Comparison of ENCODE assay signal across 15 cellular contexts in the genomic region with DNA sequence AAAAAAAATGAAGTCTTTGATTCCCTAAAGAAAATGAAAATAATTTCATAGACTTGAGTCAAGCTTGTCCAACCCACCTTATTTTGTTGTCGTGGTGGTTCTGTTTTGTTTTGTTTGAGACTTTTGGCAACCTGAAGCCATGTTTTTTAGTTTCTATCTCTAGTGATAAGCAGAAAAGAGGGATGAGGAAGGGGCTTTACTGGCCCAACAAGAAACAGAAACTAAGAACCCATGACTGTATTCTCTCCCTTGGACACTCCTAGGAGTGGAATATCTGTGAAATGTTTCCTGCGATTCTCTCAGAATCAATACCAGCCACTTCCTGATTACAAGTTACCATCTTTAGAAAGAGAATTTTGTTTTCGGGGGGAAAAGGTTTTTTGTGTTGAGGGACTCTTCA.
DNase-seq lines count a peak whose midpoint lies in the region; ATAC-seq and TF ChIP-seq lines count a peak whose summit lies in the region.
"Had no signal": no experiment of that assay in that cellular context is flagged by ENCODE, and none has a peak within 500 bp of the region (broad histone marks: within the 10 kb centered on the region; RNA-seq: fewer than 3 reads in every experiment).

No MANE protein-coding gene starts in this region.

- H3K4me3 Mint-ChIP-seq in CD8-positive, alpha-beta T cell: peak overlapping the region; percentile 19
- H3K4me3 Mint-ChIP-seq in activated CD8-positive, alpha-beta T cell treated with anti-CD3 and anti-CD28 coated beads, Interleukin-2, amount 10 ng/mL, durations not matched to agents 7 days and 5 days: peak overlapping the region; percentile 29

- H3K36me3 Mint-ChIP-seq in CD8-positive, alpha-beta T cell: peaks cover 15% of the 10 kb centered on the region
- H3K36me3 Mint-ChIP-seq in activated CD8-positive, alpha-beta T cell treated with anti-CD3 and anti-CD28 coated beads, Interleukin-2, amount 10 ng/mL, durations not matched to agents 7 days and 5 days (ENCODE audit: low read depth): peaks cover 44% of the 10 kb centered on the region

- H3K27me3 Mint-ChIP-seq in CD8-positive, alpha-beta T cell (ENCODE audit: low read depth): no peaks in the 10 kb centered on the region
- no peaks in the 10 kb centered on the region for H3K27me3 Mint-ChIP-seq in activated CD8-positive, alpha-beta T cell treated with anti-CD3 and anti-CD28 coated beads, Interleukin-2, amount 10 ng/mL, durations not matched to agents 7 days and 5 days (ENCODE audit: low read depth)

- peak overlapping the region; percentile 15 for H3K4me2 ChIP-seq in fibroblast of lung (ENCODE audit: extremely low read depth, insufficient read depth, low read length)

- H3K9me3 ChIP-seq in AG04450 (ENCODE audit: control insufficient read depth, insufficient read depth, low read length): no peaks in the 10 kb centered on the region
- no peaks in the 10 kb centered on the region for H3K9me3 ChIP-seq in CD8-positive, alpha-beta T cell (ENCODE audit: low read length)
- H3K9me3 ChIP-seq in fibroblast of lung (ENCODE audit: control insufficient read depth, insufficient read depth, low read depth, low read length): no peaks in the 10 kb centered on the region
- H3K9me3 ChIP-seq: Caco-2, esophagus muscularis mucosa, left lung, upper lobe of left lung had no signal

- H3K27me3 ChIP-seq in AG04450 (ENCODE audit: control insufficient read depth, insufficient read depth, low read length) (no peaks in the 10 kb centered on the region), fibroblast of lung (ENCODE audit: control insufficient read depth, insufficient read depth, low read length) (no peaks in the 10 kb centered on the region)
- H3K27me3 ChIP-seq in CD8-positive, alpha-beta T cell (ENCODE audit: insufficient read depth, low read length): no peaks in the 10 kb centered on the region
- H3K27me3 ChIP-seq: esophagus muscularis mucosa, left lung, upper lobe of left lung had no signal

- ATAC-seq in CD8-positive, alpha-beta T cell: no peak
- ATAC-seq in activated CD8-positive, alpha-beta T cell treated with anti-CD3 and anti-CD28 coated beads, Interleukin-2, amount 10 ng/mL, durations not matched to agents 7 days and 5 days: peak; percentile 20
- no peak for ATAC-seq in HG02970 (IDR thresholded peaks at IDR 0.05; ENCODE audit: low FRiP score, unreplicated experiment)
- ATAC-seq in GM18858 (IDR thresholded peaks at IDR 0.05; ENCODE audit: unreplicated experiment): no peak

- H3K27ac Mint-ChIP-seq in CD8-positive, alpha-beta T cell: peak overlapping the region; percentile 38
- peak overlapping the region; percentile 65 for H3K27ac Mint-ChIP-seq in activated CD8-positive, alpha-beta T cell treated with anti-CD3 and anti-CD28 coated beads, Interleukin-2, amount 10 ng/mL, durations not matched to agents 7 days and 5 days

- TF ChIP-seq CTCF in AG04450 (IDR thresholded peaks at IDR 0.05; ENCODE audit: low read depth, low read length): no peak
- no peak for TF ChIP-seq CTCF in CD8-positive, alpha-beta T cell (IDR thresholded peaks at IDR 0.05)
- TF ChIP-seq CTCF in fibroblast of lung (conservative IDR thresholded peaks at IDR 0.05 in 1 of 2, IDR thresholded peaks at IDR 0.05 in 1 of 2; ENCODE audit: low read depth in 1 of 2, low read length in 2 of 2): no peak

- H3K27ac ChIP-seq in AG04450 (ENCODE audit: low read depth, low read length) (peak overlapping the region; percentile 59), fibroblast of lung (ENCODE audit: insufficient read depth, low read length) (peak overlapping the region; percentile 79)
- H3K27ac ChIP-seq in CD8-positive, alpha-beta T cell (ENCODE audit: low read depth, low read length): no peak overlapping the region
- H3K27ac ChIP-seq: upper lobe of left lung had no signal

- H3K9me3 Mint-ChIP-seq in CD8-positive, alpha-beta T cell: no peaks in the 10 kb centered on the region
- no peaks in the 10 kb centered on the region for H3K9me3 Mint-ChIP-seq in activated CD8-positive, alpha-beta T cell treated with anti-CD3 and anti-CD28 coated beads, Interleukin-2, amount 10 ng/mL, durations not matched to agents 7 days and 5 days (ENCODE audit: insufficient read depth)

- CTCF ChIA-PET in AG04450 (lab: Charles Lee): no interaction called here
- CTCF ChIA-PET in CD8-positive, alpha-beta T cell (lab: Charles Lee): no interaction called here
- CTCF ChIA-PET in activated CD8-positive, alpha-beta T cell treated with anti-CD3 and anti-CD28 coated beads, Interleukin-2, amount 10 ng/mL, durations not matched to agents 7 days and 5 days (lab: Charles Lee): no interaction called here

- H3K4me3 ChIP-seq in AG04450 (ENCODE audit: low read depth, low read length) (no peak overlapping the region), fibroblast of lung (replicated peaks in 1 of 4; ENCODE audit: control extremely low read depth in 1 of 4, insufficient read depth in 1 of 4, low read depth in 3 of 4, low read length in 4 of 4) (no peak overlapping the region)
- H3K4me3 ChIP-seq in CD8-positive, alpha-beta T cell (ENCODE audit: low read depth, low read length): no peak overlapping the region
- H3K4me3 ChIP-seq: esophagus muscularis mucosa, left lung, upper lobe of left lung had no signal

- peaks cover 20% of the 10 kb centered on the region for H3K4me1 ChIP-seq in CD8-positive, alpha-beta T cell (ENCODE audit: insufficient read depth, low read length)
- peaks cover 27% of the 10 kb centered on the region for H3K4me1 ChIP-seq in fibroblast of lung (ENCODE audit: control insufficient read depth, extremely low read depth, insufficient read depth, low read length)
- H3K4me1 ChIP-seq: Caco-2 had no signal

- peaks cover 36% of the 10 kb centered on the region for H3K79me2 ChIP-seq in fibroblast of lung (ENCODE audit: control insufficient read depth, insufficient read depth, low read length)

- no peak overlapping the region for H2AFZ ChIP-seq in fibroblast of lung (ENCODE audit: low read length)

- intact Hi-C loops in CD8-positive, alpha-beta T cell (cut with DNase I, micrococcal nuclease): no loop called here

- peaks cover 51% of the 10 kb centered on the region for H3K4me1 Mint-ChIP-seq in CD8-positive, alpha-beta T cell (ENCODE audit: low read depth)
- H3K4me1 Mint-ChIP-seq in activated CD8-positive, alpha-beta T cell treated with anti-CD3 and anti-CD28 coated beads, Interleukin-2, amount 10 ng/mL, durations not matched to agents 7 days and 5 days (ENCODE audit: low read depth): peaks cover 53% of the 10 kb centered on the region

- H3K36me3 ChIP-seq in CD8-positive, alpha-beta T cell (ENCODE audit: insufficient read depth, low read length): no peaks in the 10 kb centered on the region
- no peaks in the 10 kb centered on the region for H3K36me3 ChIP-seq in fibroblast of lung (ENCODE audit: control insufficient read depth, insufficient read depth, low read length)
- H3K36me3 ChIP-seq: left lung, upper lobe of left lung had no signal

- DNase-seq in AG04450 (ENCODE audit: low read depth, low spot score): no peak
- no peak for DNase-seq in CD8-positive, alpha-beta T cell
- no peak for DNase-seq in activated CD8-positive, alpha-beta T cell treated with anti-CD3 and anti-CD28 coated beads, Interleukin-2, amount 10 ng/mL, durations not matched to agents 7 days and 5 days
- no peak for DNase-seq in fibroblast of lung (ENCODE audit: low read depth in 2 of 2)
- DNase-seq in stimulated activated naive CD4-positive, alpha-beta T cell (lab: John Stamatoyannopoulos, UW): no peak
- DNase-seq: Caco-2, hippocampal formation, left lung, NCI-H2107, NCI-H748 treated with DMSO at 0.1 percent for 48 hours, right cardiac atrium, upper lobe of left lung had no signal

- no peaks in the 10 kb centered on the region for H4K20me1 ChIP-seq in fibroblast of lung (ENCODE audit: control insufficient read depth, extremely low read depth, insufficient read depth, low read length)

- POLR2A ChIA-PET in AG04450 (lab: Yijun Ruan, JAX): no interaction called here
- POLR2A ChIA-PET in CD8-positive, alpha-beta T cell (lab: Charles Lee): no interaction called here
- POLR2A ChIA-PET in activated CD8-positive, alpha-beta T cell treated with anti-CD3 and anti-CD28 coated beads, Interleukin-2, amount 10 ng/mL, durations not matched to agents 7 days and 5 days (lab: Charles Lee): no interaction called here

- H3K9ac ChIP-seq in fibroblast of lung (ENCODE audit: insufficient read depth, low read length): no peak overlapping the region
